17 cellular contexts compared by ENCODE assay signal in the genomic region with DNA sequence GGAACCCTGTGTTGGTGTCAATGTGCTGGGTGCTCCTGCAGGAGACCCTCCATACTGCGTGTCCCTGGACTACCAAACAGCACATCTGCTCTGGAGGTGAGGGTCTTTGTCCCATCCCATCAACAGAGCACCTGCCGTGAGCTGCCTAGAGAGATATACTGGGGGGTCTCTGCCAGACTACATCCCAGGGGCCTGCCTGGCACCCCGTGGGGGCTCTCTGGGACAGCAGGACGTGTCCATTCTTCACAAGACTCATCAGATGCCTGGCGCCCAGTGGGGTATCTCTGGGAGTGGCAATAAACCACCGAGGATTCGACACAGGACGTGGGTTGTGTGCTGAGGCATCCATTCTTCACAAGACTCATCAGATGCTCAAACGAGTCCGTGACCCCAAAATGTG.
"Had no signal": no experiment of that assay in that cellular context is flagged by ENCODE, and none has a peak within 500 bp of the region (broad histone marks: within the 10 kb centered on the region; RNA-seq: fewer than 3 reads in every experiment).

No MANE protein-coding gene starts in this region.

- H3K4me3 ChIP-seq: dorsolateral prefrontal cortex, hepatocyte, right atrium auricular region, testis, transverse colon had no signal

- H3K4me2 ChIP-seq: hepatocyte had no signal

- H3K36me3 ChIP-seq: neutrophil, right atrium auricular region, transverse colon had no signal

- H3K27me3 ChIP-seq: hepatocyte, right atrium auricular region, testis, transverse colon had no signal

- ATAC-seq: stimulated activated naive B cell treated with anti-CD40 and anti-IgM and Interleukin-4, amounts not matched to agents 10 μg/mL and 1 μg/mL and 100 μg/mL, for 72 hours; stimulated activated naive CD8-positive, alpha-beta T cell treated with anti-CD3 and anti-CD28 coated beads, Interleukin-15, amount 100 ng/mL, for 72 hours had no signal

- H3K4me1 ChIP-seq: right atrium auricular region, testis had no signal

- H2AFZ ChIP-seq: hepatocyte had no signal

- H3K9me3 ChIP-seq: neutrophil, right atrium auricular region, testis, transverse colon had no signal

- H3K27ac ChIP-seq: dorsolateral prefrontal cortex, hepatocyte, neutrophil, right atrium auricular region, testis, transverse colon had no signal

- DNase-seq: central memory CD4-positive, alpha-beta T cell; cortex of kidney; effector CD8-positive, alpha-beta T cell; foreskin melanocyte; mammary epithelial cell; nephron progenitor cell; stimulated activated CD4-positive, alpha-beta T cell treated with anti-CD3 and anti-CD28 coated beads, Interleukin-15, amount 100 ng/mL, for 24 hours; stimulated activated CD4-positive, alpha-beta T cell treated with anti-CD3 and anti-CD28 coated beads, Interleukin-1b, Interleukin-23, amount 100 ng/mL, for 48 hours; stimulated activated CD4-positive, alpha-beta T cell treated with anti-CD3 and anti-CD28 coated beads, Interleukin-4, amount 100 ng/mL, for 4 hours; stimulated activated naive B cell treated with anti-CD40 and anti-IgM and Interleukin-4, amounts not matched to agents 10 μg/mL and 1 μg/mL and 100 μg/mL, for 72 hours; stimulated activated naive CD8-positive, alpha-beta T cell treated with anti-CD3 and anti-CD28 coated beads, Interleukin-15, amount 100 ng/mL, for 72 hours; testis; transverse colon had no signal
